In the genomic region with DNA sequence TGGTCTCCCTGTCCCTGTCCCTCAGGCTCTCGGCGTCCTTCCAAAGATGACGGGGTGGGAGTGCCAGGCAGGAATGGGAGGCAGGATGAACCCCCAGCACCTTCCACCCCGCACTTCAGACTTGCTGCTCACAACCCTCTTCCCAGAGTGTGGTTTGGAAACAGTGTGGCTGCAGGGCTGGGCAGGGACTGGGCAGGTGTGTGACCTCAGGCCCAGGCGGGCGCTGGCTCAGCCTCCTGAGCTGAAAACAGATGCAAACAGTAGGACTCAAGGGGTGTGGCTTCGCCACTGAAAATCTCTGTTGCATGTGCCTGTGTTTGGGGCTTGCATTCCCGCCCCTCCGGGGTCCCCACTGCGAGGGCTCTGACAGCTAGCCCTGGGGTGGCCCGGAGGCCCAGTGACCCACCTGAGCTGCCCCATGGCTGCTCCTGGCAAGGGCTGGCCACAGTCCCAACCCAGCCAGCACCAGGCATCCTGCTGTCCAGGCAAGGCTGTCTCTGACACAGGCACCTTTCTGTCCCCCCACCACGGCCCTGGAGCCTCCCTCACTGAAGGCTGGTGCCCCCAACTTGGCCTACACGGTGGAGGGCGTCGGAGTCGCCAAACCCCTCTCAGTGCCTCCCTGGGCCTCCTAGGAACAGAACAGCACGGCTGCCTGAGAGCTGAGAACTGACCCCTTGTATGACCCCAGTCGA, we compare ENCODE assay signal across 12 cellular contexts. TPM values are rescaled to one million over a fixed set of nuclear protein-coding genes. Genes with fewer than 3 reads are reported as not detected.
"Had no signal": no experiment of that assay in that cellular context is flagged by ENCODE, and none has a peak within 500 bp of the region (broad histone marks: within the 10 kb centered on the region; RNA-seq: fewer than 3 reads in every experiment).

No MANE protein-coding gene starts in this region.

- DNase-seq: activated B cell treated with CpG ODN at 0.5 μM for 24 hours; activated CD4-positive, alpha-beta T cell treated with anti-CD3 and anti-CD28 coated beads, Interleukin-2, amount 10 ng/mL, durations not matched to agents 7 days and 5 days; activated T-cell treated with anti-CD3 and anti-CD28 coated beads for 4 hours; amygdala; kidney glomerular epithelial cell; retina; stimulated activated CD4-positive, alpha-beta T cell treated with anti-CD3 and anti-CD28 coated beads, Interleukin-1b, Interleukin-23, amount 100 ng/mL, for 48 hours; stimulated activated naive B cell treated with anti-CD40 and anti-IgM and Interleukin-4, amounts not matched to agents 10 μg/mL and 1 μg/mL and 100 μg/mL, for 72 hours; T-helper 17 cell had no signal

- ATAC-seq: T-helper 17 cell had no signal

- H3K9me3 ChIP-seq: ovary, tibial nerve had no signal

- H3K4me3 ChIP-seq: hepatocyte, ovary, tibial nerve had no signal

- H3K27ac ChIP-seq: hepatocyte, ovary had no signal

- H3K27me3 ChIP-seq: hepatocyte, ovary, tibial nerve had no signal

- H3K36me3 ChIP-seq: ovary had no signal

RNA-seq across cellular contexts. Expression of a gene that starts 46.1 kb away (rescaled TPM):
- total RNA-seq: activated B cell treated with CpG ODN at 0.5 μM for 24 hours had no signal
